Comparison of ENCODE assay signal across 28 cellular contexts in genomic region chr4:92071587-92071986, GRCh38.
"Had no signal": no experiment of that assay in that cellular context is flagged by ENCODE, and none has a peak within 500 bp of the region (broad histone marks: within the 10 kb centered on the region; RNA-seq: fewer than 3 reads in every experiment).

No MANE protein-coding gene starts in this region.

- DNase-seq: naive thymus-derived CD8-positive, alpha-beta T cell; nephron progenitor cell; occipital lobe; ovary; posterior cingulate gyrus; psoas muscle; right cardiac atrium; right lobe of liver; sigmoid colon; small intestine; stimulated activated CD4-positive, alpha-beta T cell treated with anti-CD3 and anti-CD28 coated beads, Interleukin-15, amount 100 ng/mL, for 24 hours; stimulated activated CD4-positive, alpha-beta T cell treated with anti-CD3 and anti-CD28 coated beads, Interleukin-2, amount 100 ng/mL, for 24 hours; stimulated activated CD4-positive, alpha-beta T cell treated with anti-CD3 and anti-CD28 coated beads, Interleukin-2, amount 100 ng/mL, for 48 hours; stimulated activated CD4-positive, alpha-beta T cell treated with anti-CD3 and anti-CD28 coated beads, Interleukin-4, amount 100 ng/mL, for 24 hours; stimulated activated naive B cell treated with anti-CD40 and anti-IgM and Interleukin-4, amounts not matched to agents 10 μg/mL and 1 μg/mL and 100 μg/mL, for 72 hours; stimulated activated naive CD4-positive, alpha-beta T cell treated with Interleukin-2 at 50 U/mL for 16 hours; stomach; thyroid gland; trophoblast cell; upper lobe of left lung had no signal

- H3K9ac ChIP-seq: parathyroid adenoma had no signal

- H3K27me3 ChIP-seq: neutrophil, ovary, right lobe of liver, sigmoid colon, stomach, thyroid gland, tibial nerve, upper lobe of left lung, vagina had no signal

- FAIRE-seq: small intestine, urothelium cell line had no signal

- H2AFZ ChIP-seq: parathyroid adenoma had no signal

- H3K9me3 ChIP-seq: neutrophil, ovary, right lobe of liver, thyroid gland had no signal

- ATAC-seq: naive thymus-derived CD8-positive, alpha-beta T cell; natural killer cell treated with Interleukin-12 subunit alpha and Interleukin-12 subunit beta and Interleukin-15 and Interleukin-18, amount 100 ng/mL, for 72 hours; psoas muscle; right cardiac atrium; right lobe of liver; stimulated activated effector memory CD8-positive, alpha-beta T cell treated with anti-CD3 and anti-CD28 coated beads, Interleukin-12 subunit alpha, Interleukin-12 subunit beta, amount 100 ng/mL, for 72 hours; stimulated activated naive B cell treated with anti-CD40 and anti-IgM and Interleukin-4, amounts not matched to agents 10 μg/mL and 1 μg/mL and 100 μg/mL, for 72 hours had no signal

- H3K36me3 ChIP-seq: neutrophil, ovary, right lobe of liver, sigmoid colon, stomach, thoracic aorta, thyroid gland, tibial nerve, upper lobe of left lung, vagina had no signal

- H3K4me3 ChIP-seq: ovary, psoas muscle, right lobe of liver, sigmoid colon, stomach, thoracic aorta, thyroid gland, tibial nerve, upper lobe of left lung, vagina had no signal

- H3K4me1 ChIP-seq: parathyroid adenoma, psoas muscle, right lobe of liver, sigmoid colon, stomach, thyroid gland, tibial nerve, upper lobe of left lung, vagina had no signal

- H3K79me2 ChIP-seq: parathyroid adenoma had no signal

- H3K27ac ChIP-seq: neutrophil, ovary, parathyroid adenoma, psoas muscle, right lobe of liver, sigmoid colon, stomach, thoracic aorta, thyroid gland, tibial nerve, upper lobe of left lung, vagina had no signal
